In the genomic region with DNA sequence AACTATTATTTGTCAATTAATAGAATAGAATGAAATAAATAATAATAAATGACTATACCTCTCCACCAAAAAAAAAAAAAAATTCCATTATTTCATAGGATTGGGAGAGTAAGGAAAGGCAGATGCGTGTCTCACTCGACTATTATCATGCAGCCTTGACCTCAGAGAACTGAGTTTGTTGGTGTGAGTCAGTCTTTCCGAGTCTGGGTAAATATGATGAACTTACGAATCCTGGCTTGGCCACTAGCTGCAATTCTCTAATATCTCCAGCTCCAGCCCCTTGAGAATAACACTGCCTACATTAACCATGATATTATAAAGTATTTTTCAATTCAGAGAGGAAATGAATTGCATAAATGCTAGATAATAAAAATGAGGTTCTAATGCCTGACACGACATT, we compare ENCODE assay signal across 22 cellular contexts. TPM values are rescaled to one million over a fixed set of nuclear protein-coding genes. Genes with fewer than 3 reads are reported as not detected.
DNase-seq lines count a peak whose midpoint lies in the region; ATAC-seq, FAIRE-seq and TF ChIP-seq lines count a peak whose summit lies in the region.
"Had no signal": no experiment of that assay in that cellular context is flagged by ENCODE, and none has a peak within 500 bp of the region (broad histone marks: within the 10 kb centered on the region; RNA-seq: fewer than 3 reads in every experiment).

No MANE protein-coding gene starts in this region.

- H2AFZ ChIP-seq in ACC112 (ENCODE audit: low read length, unreplicated experiment): no peak overlapping the region
- no peak overlapping the region for H2AFZ ChIP-seq in PC-3 (ENCODE audit: low read length)
- H2AFZ ChIP-seq in endothelial cell of umbilical vein (ENCODE audit: low read depth, low read length): no peak overlapping the region
- H2AFZ ChIP-seq in HepG2 (ENCODE audit: low read length): no peak overlapping the region
- no peak overlapping the region for H2AFZ ChIP-seq in Karpas-422 (ENCODE audit: low read length)

- TF ChIP-seq CTCF in PC-3 (conservative IDR thresholded peaks at IDR 0.05; ENCODE audit: low read depth, low read length) (no peak), endothelial cell of umbilical vein (IDR thresholded peaks at IDR 0.05; ENCODE audit: extremely low read depth in 1 of 2, insufficient read depth in 1 of 2, low read depth in 1 of 2, low read length in 2 of 2) (no peak), HepG2 (CRISPR knock-in tag; IDR thresholded peaks at IDR 0.05) (no peak)

- H3K4me1 ChIP-seq in ACC112 (ENCODE audit: control insufficient read depth, insufficient read depth, low read length, unreplicated experiment) (no peaks in the 10 kb centered on the region), PC-3 (ENCODE audit: insufficient read depth, low read length) (peaks cover 17% of the 10 kb centered on the region), endothelial cell of umbilical vein (ENCODE audit: control insufficient read depth, extremely low read depth, insufficient read depth, low read length) (peaks cover 3% of the 10 kb centered on the region), HepG2 (ENCODE audit: insufficient read depth, low read length) (no peaks in the 10 kb centered on the region), Karpas-422 (ENCODE audit: low read length) (no peaks in the 10 kb centered on the region)
- H3K4me1 ChIP-seq: A549, Peyer's patch, SJCRH30 had no signal

- peak; percentile 12 for FAIRE-seq in endothelial cell of umbilical vein (lab: Jason Lieb, UNC)
- FAIRE-seq in HepG2 (lab: Jason Lieb, UNC): no peak
- FAIRE-seq: A549, GM12878, GM18507 had no signal

- H3K4me2 ChIP-seq in PC-3 (ENCODE audit: low read length) (no peak overlapping the region), endothelial cell of umbilical vein (ENCODE audit: insufficient read depth, low read length) (peak overlapping the region; percentile 8), HepG2 (ENCODE audit: low read depth, low read length) (no peak overlapping the region), Karpas-422 (ENCODE audit: low read depth, low read length, poor library complexity, severe bottlenecking) (no peak overlapping the region)
- H3K4me2 ChIP-seq: A549 had no signal

- dilution Hi-C loops in endothelial cell of umbilical vein (cut with MboI; ENCODE audit: extremely low pct_ligation_motif_present, low sequenced_read_pairs): no loop called here

- H3F3A ChIP-seq in PC-3 (ENCODE audit: low read length, unreplicated experiment): no peaks in the 10 kb centered on the region

- no peak for TF ChIP-seq POLR2A in endothelial cell of umbilical vein (IDR thresholded peaks at IDR 0.05; ENCODE audit: low read depth, low read length)
- no peak for TF ChIP-seq POLR2A in HepG2 (IDR thresholded peaks at IDR 0.05; ENCODE audit: insufficient read depth in 1 of 2, low read depth in 2 of 2, low read length in 2 of 2)

- H3K9ac ChIP-seq in PC-3 (ENCODE audit: low read length) (no peak overlapping the region), endothelial cell of umbilical vein (replicated peaks; ENCODE audit: extremely low read depth, insufficient read depth, low read length) (no peak overlapping the region), HepG2 (ENCODE audit: insufficient read depth, low read depth, low read length) (no peak overlapping the region), Karpas-422 (ENCODE audit: low read length) (no peak overlapping the region)

- WGBS in HepG2 (ENCODE audit: low lambda C conversion rate): 12% methylated on average over 5 of the region's 5 CpGs

- BruUV-seq in PC-3 (replicated peaks; lab: Mats Ljungman, UMichigan) (no TSS peak), endothelial cell of umbilical vein (replicated peaks; lab: Mats Ljungman, UMichigan) (no TSS peak), HepG2 (replicated peaks; lab: Mats Ljungman, UMichigan) (no TSS peak)

- no peak for TF ChIP-seq EP300 in HepG2 (IDR thresholded peaks at IDR 0.05; ENCODE audit: low read depth in 2 of 2, low read length in 2 of 2)
- TF ChIP-seq EP300 in HepG2 (CRISPR knock-in tag; IDR thresholded peaks at IDR 0.05; ENCODE audit: borderline replicate concordance): no peak

- ATAC-seq in PC-3 (no peak; the same call in 1 of the 2 replicates), HepG2 (no peak), HG02973 (IDR thresholded peaks at IDR 0.05; ENCODE audit: unreplicated experiment) (no peak)
- ATAC-seq: GM12878 had no signal

- no peak overlapping the region for H3K4me3 ChIP-seq in ACC112 (ENCODE audit: low read depth, low read length)
- no peak overlapping the region for H3K4me3 ChIP-seq in PC-3 (ENCODE audit: low read length)
- H3K4me3 ChIP-seq in endothelial cell of umbilical vein (replicated peaks in 1 of 3; ENCODE audit: insufficient read depth in 1 of 3, low read depth in 1 of 3, low read length in 3 of 3): no peak overlapping the region
- no peak overlapping the region for H3K4me3 ChIP-seq in HepG2 (replicated peaks in 1 of 3; ENCODE audit: insufficient read depth in 1 of 3, low read depth in 2 of 3, low read length in 3 of 3)
- no peak overlapping the region for H3K4me3 ChIP-seq in Karpas-422 (ENCODE audit: low read length)
- H3K4me3 ChIP-seq: A549, GM12878, Peyer's patch, SJCRH30 had no signal

- intact Hi-C loops in PC-3 (cut with micrococcal nuclease) (no loop called here), endothelial cell of umbilical vein (cut with micrococcal nuclease) (no loop called here), HepG2 (cut with micrococcal nuclease; ENCODE audit: unreplicated experiment) (no loop called here)

- H3K36me3 ChIP-seq in ACC112 (ENCODE audit: insufficient read depth, low read length) (no peaks in the 10 kb centered on the region), PC-3 (ENCODE audit: low read depth, low read length) (no peaks in the 10 kb centered on the region), endothelial cell of umbilical vein (ENCODE audit: control insufficient read depth in 2 of 2, extremely low read depth in 1 of 2, insufficient read depth in 2 of 2, low read length in 2 of 2) (no peaks in the 10 kb centered on the region), HepG2 (replicated peaks in 1 of 2; ENCODE audit: control insufficient read depth in 1 of 2, insufficient read depth in 2 of 2, low read length in 2 of 2) (no peaks in the 10 kb centered on the region), Karpas-422 (ENCODE audit: insufficient read depth, low read length) (no peaks in the 10 kb centered on the region)
- H3K36me3 ChIP-seq: Peyer's patch, SJCRH30 had no signal

- H3K27ac ChIP-seq in ACC112 (ENCODE audit: low read depth, low read length) (0 out of 2 replicates have a peak overlapping the region, but pooled peaks have one; percentile 38), PC-3 (ENCODE audit: low read length) (no peak overlapping the region), endothelial cell of umbilical vein (ENCODE audit: insufficient read depth, low read depth, low read length) (no peak overlapping the region), HepG2 (ENCODE audit: extremely low read length, insufficient read depth, low read length) (no peak overlapping the region), Karpas-422 (ENCODE audit: low read length) (no peak overlapping the region)
- H3K27ac ChIP-seq: A549, Peyer's patch, SJCRH30 had no signal

- H3K9me1 ChIP-seq in endothelial cell of umbilical vein (replicated peaks; ENCODE audit: control insufficient read depth, extremely low read depth, insufficient read depth, low read length): no peaks in the 10 kb centered on the region

- no peaks in the 10 kb centered on the region for H4K20me1 ChIP-seq in PC-3 (ENCODE audit: low read length)
- no peaks in the 10 kb centered on the region for H4K20me1 ChIP-seq in endothelial cell of umbilical vein (replicated peaks; ENCODE audit: control insufficient read depth, extremely low read depth, insufficient read depth, low read length)
- H4K20me1 ChIP-seq in HepG2 (ENCODE audit: insufficient read depth, low read length): no peaks in the 10 kb centered on the region
- H4K20me1 ChIP-seq in Karpas-422 (ENCODE audit: insufficient read depth, low read depth, low read length): no peaks in the 10 kb centered on the region

- H3K9me2 ChIP-seq in PC-3 (replicated peaks; ENCODE audit: low read length) (no peaks in the 10 kb centered on the region), Karpas-422 (replicated peaks; ENCODE audit: insufficient read depth, low read length) (no peaks in the 10 kb centered on the region)

- H3K79me2 ChIP-seq in ACC112 (ENCODE audit: control insufficient read depth, insufficient read depth, low read length, unreplicated experiment) (no peaks in the 10 kb centered on the region), PC-3 (ENCODE audit: low read length) (no peaks in the 10 kb centered on the region), endothelial cell of umbilical vein (ENCODE audit: control insufficient read depth, insufficient read depth, low read length) (no peaks in the 10 kb centered on the region), HepG2 (ENCODE audit: insufficient read depth, low read length) (no peaks in the 10 kb centered on the region), Karpas-422 (ENCODE audit: low read length) (no peaks in the 10 kb centered on the region)

- CTCF ChIA-PET in PC-3 (lab: Charles Lee) (no interaction called here), endothelial cell of umbilical vein (lab: Charles Lee) (interaction anchor here (1.3 to 1.7 kb wide), 2 partner anchors 10 to 57 kb away, joined by 3 to 5 read pairs; no protein-coding TSS in a partner anchor), HepG2 (lab: Yijun Ruan, JAX; ENCODE audit: low intra/inter-chr PET ratio, low total read pairs) (no interaction called here)

- POLR2A ChIA-PET in PC-3 (lab: Charles Lee; ENCODE audit: unreplicated experiment): no interaction called here
- POLR2A ChIA-PET in endothelial cell of umbilical vein (lab: Charles Lee): no interaction called here
- POLR2A ChIA-PET in HepG2 (lab: Yijun Ruan, JAX): interaction anchor here (1.6 kb wide), 1 partner anchor 47 kb away, joined by 4 read pairs; a partner anchor contains a TSS

- TF ChIP-seq RAD21 in HepG2 (CRISPR knock-in tag; IDR thresholded peaks at IDR 0.05): no peak

- in situ Hi-C loops in HepG2 (cut with HindIII; ENCODE audit: extremely low pct_ligation_motif_present, low pct_unique_long_range_greater_than_20kb): no loop called here

- DNase-seq in PC-3 (peak; percentile 51), endothelial cell of umbilical vein (ENCODE audit: low read depth, low spot score) (peak; percentile 63), HepG2 (ENCODE audit: low spot score) (peak; percentile 14), Karpas-422 (no peak), SHP77 treated with DMSO at 0.1 percent for 48 hours (lab: John Stamatoyannopoulos, UW) (no peak)
- DNase-seq in activated CD4-positive, alpha-beta T cell treated with anti-CD3 and anti-CD28 coated beads for 4 hours: no peak
- DNase-seq: AML-193, DMS53, GOT3, HFFc6, KG1, MM.1S, NCI-H1105, NCI-H187, NCI-H69, Peyer's patch, SJCRH30 had no signal

- H3K9me3 ChIP-seq in PC-3 (ENCODE audit: low read length): no peaks in the 10 kb centered on the region
- H3K9me3 ChIP-seq in endothelial cell of umbilical vein (replicated peaks; ENCODE audit: control insufficient read depth, insufficient read depth, low read length): no peaks in the 10 kb centered on the region
- H3K9me3 ChIP-seq in HepG2 (ENCODE audit: low read length): no peaks in the 10 kb centered on the region
- no peaks in the 10 kb centered on the region for H3K9me3 ChIP-seq in Karpas-422 (ENCODE audit: low read length)
- H3K9me3 ChIP-seq: A549, Peyer's patch, SJCRH30 had no signal

- H3K27me3 ChIP-seq in ACC112 (ENCODE audit: insufficient read depth, low read length) (no peaks in the 10 kb centered on the region), PC-3 (ENCODE audit: low read length) (no peaks in the 10 kb centered on the region), endothelial cell of umbilical vein (ENCODE audit: control insufficient read depth in 2 of 2, insufficient read depth in 2 of 2, low read length in 2 of 2) (no peaks in the 10 kb centered on the region), HepG2 (ENCODE audit: control insufficient read depth in 1 of 2, insufficient read depth in 2 of 2, low read length in 2 of 2) (no peaks in the 10 kb centered on the region; a peak in 1 of 5 replicates), Karpas-422 (ENCODE audit: low read length) (no peaks in the 10 kb centered on the region)
- H3K27me3 ChIP-seq: Peyer's patch had no signal

RNA-seq across cellular contexts. Expression of a gene that starts 46.6 kb away (rescaled TPM):
- total RNA-seq in PC-3 (2014; rRNA removed) (201 and 229 TPM in 2 replicates), endothelial cell of umbilical vein (148 and 152 TPM in 2 replicates), HepG2 (2016; rRNA removed; fragmentation: Illumina TruSeq; extraction: Trizol) (165 and 198 TPM in 2 replicates)
- polyA plus RNA-seq in endothelial cell of umbilical vein (57.9 and 72.3 TPM in 2 replicates), HepG2 (2011; rRNA removed) (77.2 and 92.9 TPM in 2 replicates)
- 70.0 and 71.1 TPM in 2 replicates for polyA plus RNA-seq in endothelial cell of umbilical vein (2011; cell fraction: cytosol; rRNA removed)
- 227 and 296 TPM in 2 replicates for polyA plus RNA-seq in endothelial cell of umbilical vein (2011; cell fraction: nucleus; rRNA removed)
- polyA plus RNA-seq in endothelial cell of umbilical vein (2012): 91.7 and 146 TPM in 2 replicates
- 187 and 196 TPM in 2 replicates for polyA minus RNA-seq in endothelial cell of umbilical vein
- 68.2 TPM for polyA minus RNA-seq in endothelial cell of umbilical vein (2011; cell fraction: cytosol; rRNA and poly(A)+ RNA removed)
- polyA minus RNA-seq in endothelial cell of umbilical vein (2011; cell fraction: nucleus; rRNA and poly(A)+ RNA removed): 278 and 367 TPM in 2 replicates
- 19.0 and 24.6 TPM in 2 replicates for total RNA-seq in HepG2 (2016; cell fraction: cytosol; rRNA removed; fragmentation: Illumina TruSeq; extraction: Trizol; ENCODE audit: low read depth)
- total RNA-seq in HepG2 (2016; cell fraction: insoluble cytoplasmic fraction; rRNA removed; fragmentation: Illumina TruSeq; extraction: Trizol): 159 and 207 TPM in 2 replicates
- 50.2 and 58.7 TPM in 2 replicates for total RNA-seq in HepG2 (2016; cell fraction: membrane; rRNA removed; fragmentation: Illumina TruSeq; extraction: Trizol)
- 250 and 254 TPM in 2 replicates for total RNA-seq in HepG2 (2016; cell fraction: nucleus; rRNA removed; fragmentation: Illumina TruSeq; extraction: Trizol)
- polyA plus RNA-seq in HepG2 (2011; cell fraction: cytosol; rRNA removed): 33.7 and 45.6 TPM in 2 replicates
- 115 and 138 TPM in 2 replicates for polyA plus RNA-seq in HepG2 (2011; cell fraction: nucleus; rRNA removed)
- polyA plus RNA-seq in HepG2 (2012): 79.8 and 86.1 TPM in 2 replicates
- polyA plus RNA-seq in HepG2 (2016; cell fraction: cytosol; fragmentation: Illumina TruSeq; extraction: Trizol; ENCODE audit: low read depth): 9.6 and 13.3 TPM in 2 replicates
- polyA plus RNA-seq in HepG2 (2016; cell fraction: insoluble cytoplasmic fraction; fragmentation: Illumina TruSeq; extraction: Trizol; ENCODE audit: low read depth): 153 and 171 TPM in 2 replicates
- 31.8 and 34.9 TPM in 2 replicates for polyA plus RNA-seq in HepG2 (2016; cell fraction: membrane; fragmentation: Illumina TruSeq; extraction: Trizol; ENCODE audit: low read depth)
- 187 and 190 TPM in 2 replicates for polyA plus RNA-seq in HepG2 (2016; cell fraction: nucleus; fragmentation: Illumina TruSeq; extraction: Trizol; ENCODE audit: insufficient read depth, low read depth)
- polyA minus RNA-seq in HepG2 (2011; rRNA and poly(A)+ RNA removed; ENCODE audit: low replicate concordance): 100 and 159 TPM in 2 replicates
- polyA minus RNA-seq in HepG2 (2011; cell fraction: cytosol; rRNA and poly(A)+ RNA removed): 55.3 and 55.4 TPM in 2 replicates
- polyA minus RNA-seq in HepG2 (2011; cell fraction: nucleus; rRNA and poly(A)+ RNA removed): 424 and 461 TPM in 2 replicates
- total RNA-seq in Karpas-422 (2014; rRNA removed; shearing (Covaris generic); ENCODE audit: low replicate concordance): 109 and 189 TPM in 2 replicates

Comparison
In these comparisons a context has a peak if more than half of its experiments do, and no peak if none do; other contexts are left out.
1. DNase-seq: peak in PC-3 (single experiment), endothelial cell of umbilical vein (single experiment) and HepG2 (single experiment); none in activated CD4-positive, alpha-beta T cell treated with anti-CD3 and anti-CD28 coated beads for 4 hours (0 of 2), Karpas-422 (single experiment) and SHP77 treated with DMSO at 0.1 percent for 48 hours (single experiment).